In genomic region chr19:8367327-8368001, GRCh38 we compare ENCODE assay signal across 8 cellular contexts. TPM values are rescaled to one million over a fixed set of nuclear protein-coding genes. Genes with fewer than 3 reads are reported as not detected.
DNase-seq lines count a peak whose midpoint lies in the region; ATAC-seq and TF ChIP-seq lines count a peak whose summit lies in the region.

No MANE protein-coding gene starts in this region.

- peak overlapping the region; percentile 86 for H2BK120ac ChIP-seq in IMR-90 (ENCODE audit: low read depth, low read length)

- H4K5ac ChIP-seq in IMR-90 (ENCODE audit: low read depth, low read length) = no peak overlapping the region

- DNase-seq in AG08395 (ENCODE audit: low spot score) (peak; percentile 89), IMR-90 (peak; percentile 98), ascending aorta (ENCODE audit: low spot score in 2 of 2) (peak in 1 of 2 donors; percentile 93), right cardiac atrium (peak; percentile 95 to 96 (median 96)), retina (peak; percentile 48), GM19240 (ENCODE audit: insufficient read length, low spot score) (no peak)

- no peak for TF ChIP-seq CTCF in IMR-90 (conservative IDR thresholded peaks at IDR 0.05; ENCODE audit: low read depth, low read length)
- no peak for TF ChIP-seq CTCF in ascending aorta (IDR thresholded peaks at IDR 0.05)

- CTCF ChIA-PET in IMR-90 (lab: Yijun Ruan, JAX) = interaction anchor here (1.0 kb wide), 1 partner anchor 46 kb away, joined by 4 read pairs; the partner anchor contains the start of gene MARCHF2

- peak overlapping the region; percentile 33; the same call in 2 of the 3 replicates for H2BK15ac ChIP-seq in IMR-90 (ENCODE audit: low read depth, low read length)

- 19% methylated on average over 6 of the region's 23 CpGs; no CpG with 5 or more reads in 1 of the 2 experiments for WGBS in IMR-90 (ENCODE audit: extremely low coverage in 2 of 2, insufficient read length in 1 of 2), 2 experiments
- 20% methylated on average over 23 of the region's 23 CpGs for WGBS in right cardiac atrium

- peak overlapping the region; percentile 44 to 57; a peak in 3 of 4 replicates for H4K8ac ChIP-seq in IMR-90 (ENCODE audit: low read depth in 2 of 2, low read length in 2 of 2)

- intact Hi-C loops in IMR-90 (cut with micrococcal nuclease) = loop anchor here (1.0 kb wide), 1 partner anchor 23 kb away; the partner anchor contains the start of gene RAB11B
- intact Hi-C loops in ascending aorta (cut with DNase I) = no loop called here
- intact Hi-C loops in right cardiac atrium (cut with DNase I) = no loop called here

- H2AK5ac ChIP-seq in IMR-90 (ENCODE audit: low read depth, low read length) = peak overlapping the region; percentile 93

- H3K4me1 ChIP-seq in IMR-90 (ENCODE audit: control insufficient read depth, insufficient read depth, low read length) (peaks cover 26% of the 10 kb centered on the region), ascending aorta (peaks cover 15 to 30% of the 10 kb centered on the region in 2 donors), right cardiac atrium (ENCODE audit: control insufficient read depth, insufficient read depth, low read length) (peaks cover 19% of the 10 kb centered on the region)

- POLR2A ChIA-PET in IMR-90 (lab: Charles Lee; ENCODE audit: unreplicated experiment) = interaction anchor here (0.6 kb wide), 1 partner anchor 15 kb away, joined by 3 read pairs; no protein-coding TSS in a partner anchor

- BruUV-seq in IMR-90 (replicated peaks; lab: Mats Ljungman, UMichigan) = no TSS peak

- peak overlapping the region; percentile 31 for H2AK9ac ChIP-seq in IMR-90 (replicated peaks; ENCODE audit: low read depth, low read length, poor library complexity)

- peaks cover 8 to 46% of the 10 kb centered on the region in 2 experiments; a peak in 3 of 4 replicates for H3K79me1 ChIP-seq in IMR-90 (ENCODE audit: low read depth in 1 of 2, low read length in 2 of 2)

- H3K27ac ChIP-seq in IMR-90 (ENCODE audit: insufficient read depth, low read length) (peak overlapping the region; percentile 57; the same call in 1 of the 2 replicates), ascending aorta (peak overlapping the region; percentile 37 to 81), right cardiac atrium (ENCODE audit: low read length) (peak overlapping the region; percentile 77)

- peaks cover 14% of the 10 kb centered on the region for H3K36me3 ChIP-seq in IMR-90 (ENCODE audit: control insufficient read depth, insufficient read depth, low read length)
- H3K36me3 ChIP-seq in ascending aorta = peaks cover 0 to 9% of the 10 kb centered on the region in 2 donors

- no peak for TF ChIP-seq POLR2A in IMR-90 (IDR thresholded peaks at IDR 0.05; ENCODE audit: low read depth, low read length)

- H3K23ac ChIP-seq in IMR-90 (ENCODE audit: low read depth, low read length) = peak overlapping the region; percentile 33; the same call in 1 of the 2 replicates

- ATAC-seq in IMR-90 (ENCODE audit: low read depth) (peak; percentile 82), right cardiac atrium (peak; percentile 69 to 71), HG03097 (IDR thresholded peaks at IDR 0.05; ENCODE audit: low FRiP score, unreplicated experiment) (no peak), GM19452 (IDR thresholded peaks at IDR 0.05; ENCODE audit: unreplicated experiment) (no peak)

- H3K4ac ChIP-seq in IMR-90 (ENCODE audit: low read depth, low read length) = peak overlapping the region; percentile 78

- H3K9me3 ChIP-seq in IMR-90 (ENCODE audit: control insufficient read depth, insufficient read depth, low read length) = no peaks in the 10 kb centered on the region
- no peaks in the 10 kb centered on the region for H3K9me3 ChIP-seq in ascending aorta
- no peaks in the 10 kb centered on the region for H3K9me3 ChIP-seq in right cardiac atrium (ENCODE audit: control insufficient read depth, low read length)

- 0 out of 2 replicates have a peak overlapping the region, but pooled peaks have one; percentile 6 for H3K56ac ChIP-seq in IMR-90 (ENCODE audit: extremely low read depth, insufficient read depth, low read length)

- H4K91ac ChIP-seq in IMR-90 (ENCODE audit: insufficient read depth, low read depth, low read length) = peak overlapping the region; percentile 74; the same call in 1 of the 2 replicates

- peaks cover 19% of the 10 kb centered on the region for H3K9me1 ChIP-seq in IMR-90 (ENCODE audit: insufficient read depth, low read length)

- peak overlapping the region; percentile 58 for H2AFZ ChIP-seq in IMR-90 (replicated peaks; ENCODE audit: low read length, poor library complexity)

- no peak overlapping the region for H3K9ac ChIP-seq in IMR-90 (ENCODE audit: low read depth, low read length)

- peak overlapping the region; percentile 54 for H2BK20ac ChIP-seq in IMR-90 (ENCODE audit: low read depth, low read length)

- H3K4me3 ChIP-seq in IMR-90 (ENCODE audit: insufficient read depth, low read depth, low read length) = no peak overlapping the region
- peak overlapping the region; percentile 27 to 50 for H3K4me3 ChIP-seq in ascending aorta
- H3K4me3 ChIP-seq in right cardiac atrium (ENCODE audit: low read length) = no peak overlapping the region

- peak; percentile 33 for TF ChIP-seq RAD21 in IMR-90 (IDR thresholded peaks at IDR 0.05; ENCODE audit: low read length)

- H3K18ac ChIP-seq in IMR-90 (ENCODE audit: low read depth, low read length) = peak overlapping the region; percentile 62

- in situ Hi-C loops in IMR-90 (cut with MboI; ENCODE audit: low sequenced_read_pairs) = no loop called here

- dilution Hi-C loops in IMR-90 (cut with HindIII; ENCODE audit: low sequenced_read_pairs, unreplicated experiment) = no loop called here

- peaks cover 16% of the 10 kb centered on the region for H4K20me1 ChIP-seq in IMR-90 (ENCODE audit: insufficient read depth, low read length)

- H2BK5ac ChIP-seq in IMR-90 (ENCODE audit: low read depth, low read length, poor library complexity, severe bottlenecking) = peak overlapping the region; percentile 65

- H3K27me3 ChIP-seq in IMR-90 (ENCODE audit: control insufficient read depth, insufficient read depth, low read length) = no peaks in the 10 kb centered on the region
- H3K27me3 ChIP-seq in ascending aorta = no peaks in the 10 kb centered on the region
- no peaks in the 10 kb centered on the region for H3K27me3 ChIP-seq in right cardiac atrium (ENCODE audit: control insufficient read depth, insufficient read depth)

- peak overlapping the region; percentile 77 for H3K4me2 ChIP-seq in IMR-90 (ENCODE audit: low read depth, low read length)

- peak overlapping the region; percentile 34 for H3K14ac ChIP-seq in IMR-90 (replicated peaks; ENCODE audit: low read depth, low read length)

TF ChIP-seq in IMR-90, 13 proteins besides CTCF, POLR2A, EP300 and RAD21 (continues in another document):
- TF ChIP-seq USF2 (IDR thresholded peaks at IDR 0.05; ENCODE audit: low read depth, low read length) (no peak), BHLHE40 (IDR thresholded peaks at IDR 0.05; ENCODE audit: low read depth, low read length) (0 out of 2 replicates have a peak, but pooled peaks have one; percentile 36), NFE2L2 (IDR thresholded peaks at IDR 0.05; ENCODE audit: low read depth, low read length) (peak; percentile 66; the same call in 1 of the 2 replicates), FOS (IDR thresholded peaks at IDR 0.05; ENCODE audit: low read depth, low read length) (no peak), MAZ (IDR thresholded peaks at IDR 0.05; ENCODE audit: borderline replicate concordance, low read depth, low read length) (peak; percentile 95; the same call in 1 of the 2 replicates), CEBPB (IDR thresholded peaks at IDR 0.05; ENCODE audit: low read depth, low read length) (peak; percentile 71), RFX5 (IDR thresholded peaks at IDR 0.05; ENCODE audit: low read depth, low read length) (no peak)

RNA-seq across cellular contexts. Expression of gene ANGPTL4, which starts 3.5 kb away (rescaled TPM):
- total RNA-seq in IMR-90 (2012; rRNA removed) = 1.4 and 1.9 TPM in 2 replicates
- polyA plus RNA-seq in IMR-90 (2012; rRNA removed) = 19.1 and 21.5 TPM in 2 replicates
- polyA plus RNA-seq in IMR-90 (2012; cell fraction: cytosol; rRNA removed) = 14.3 and 20.8 TPM in 2 replicates
- 31.8 and 52.0 TPM in 2 replicates for polyA plus RNA-seq in IMR-90 (2012; cell fraction: nucleus; rRNA removed; ENCODE audit: low replicate concordance)
- 161 TPM for total RNA-seq in ascending aorta
- total RNA-seq in right cardiac atrium = 10 to 100 TPM in 1 of 4 donors, 1 to 10 TPM in 3; 5.9 to 89.3 (median 7.8) TPM
- 24.1 TPM for polyA plus RNA-seq in right cardiac atrium

RNA-seq across cellular contexts. Expression of gene RAB11B, which starts 22.7 kb away (rescaled TPM):
- total RNA-seq in IMR-90 (2012; rRNA removed) (8.2 and 12.2 TPM in 2 replicates), ascending aorta (70.8 TPM), right cardiac atrium (100 to 1,000 TPM; 145 to 201 (median 158) TPM)
- polyA plus RNA-seq in IMR-90 (2012; rRNA removed) (117 and 120 TPM in 2 replicates), right cardiac atrium (157 TPM)
- polyA plus RNA-seq in IMR-90 (2012; cell fraction: cytosol; rRNA removed) = 49.1 and 143 TPM in 2 replicates
- polyA plus RNA-seq in IMR-90 (2012; cell fraction: nucleus; rRNA removed; ENCODE audit: low replicate concordance) = 189 and 288 TPM in 2 replicates

RNA-seq across cellular contexts. Expression of gene KANK3, which starts 24.4 kb away (rescaled TPM):
- not detected in 2 replicates for total RNA-seq in IMR-90 (2012; rRNA removed)
- 0.04 and 0.07 TPM in 2 replicates for polyA plus RNA-seq in IMR-90 (2012; rRNA removed)
- polyA plus RNA-seq in IMR-90 (2012; cell fraction: cytosol; rRNA removed) = 0.05 and 0.08 TPM in 2 replicates
- polyA plus RNA-seq in IMR-90 (2012; cell fraction: nucleus; rRNA removed; ENCODE audit: low replicate concordance) = 0.18 and 0.84 TPM in 2 replicates
- total RNA-seq in ascending aorta = 47.4 TPM
- total RNA-seq in right cardiac atrium = 10 to 100 TPM; 10.1 to 14.0 (median 13.2) TPM
- polyA plus RNA-seq in right cardiac atrium = 12.5 TPM

RNA-seq across cellular contexts. Expression of gene MARCHF2, which starts 45.6 kb away (rescaled TPM):
- total RNA-seq in IMR-90 (2012; rRNA removed) (48.6 and 58.8 TPM in 2 replicates), ascending aorta (151 TPM), right cardiac atrium (100 to 1,000 TPM in 3 of 4 donors, 10 to 100 TPM in 1; 94.2 to 106 (median 104) TPM)
- polyA plus RNA-seq in IMR-90 (2012; rRNA removed) (33.8 and 39.1 TPM in 2 replicates), right cardiac atrium (107 TPM)
- polyA plus RNA-seq in IMR-90 (2012; cell fraction: cytosol; rRNA removed) = 13.0 and 59.2 TPM in 2 replicates
- polyA plus RNA-seq in IMR-90 (2012; cell fraction: nucleus; rRNA removed; ENCODE audit: low replicate concordance) = 29.7 and 55.1 TPM in 2 replicates

RNA-seq across cellular contexts. Expression of gene RPS28, which starts 46.2 kb away (rescaled TPM):
- 104 and 143 TPM in 2 replicates for total RNA-seq in IMR-90 (2012; rRNA removed)
- 643 and 742 TPM in 2 replicates for polyA plus RNA-seq in IMR-90 (2012; rRNA removed)
- polyA plus RNA-seq in IMR-90 (2012; cell fraction: cytosol; rRNA removed) = 708 and 845 TPM in 2 replicates
- 193 and 240 TPM in 2 replicates for polyA plus RNA-seq in IMR-90 (2012; cell fraction: nucleus; rRNA removed; ENCODE audit: low replicate concordance)
- 393 TPM for total RNA-seq in ascending aorta
- total RNA-seq in right cardiac atrium = 1,000 to 10,000 TPM in 2 of 4 donors, 100 to 1,000 TPM in 2; 887 to 1,230 (median 1,019) TPM
- 621 TPM for polyA plus RNA-seq in right cardiac atrium

Comparison
In these comparisons a context has a peak if more than half of its experiments do, and no peak if none do; other contexts are left out.
1. ATAC-seq: peak in IMR-90 (single experiment) and right cardiac atrium (2 of 2); none in HG03097 (single experiment) and GM19452 (single experiment).
2. H3K4me3 ChIP-seq: peak in ascending aorta (2 of 2); none in IMR-90 (single experiment) and right cardiac atrium (single experiment).
3. Peak in every context shown above with its lines, with median percentiles within 50 percentile points of each other: H3K27ac ChIP-seq.